Comparison of ENCODE assay signal across 19 cellular contexts in genomic region chr13:63291701-63292100, GRCh38.
"Had no signal": no experiment of that assay in that cellular context is flagged by ENCODE, and none has a peak within 500 bp of the region (broad histone marks: within the 10 kb centered on the region; RNA-seq: fewer than 3 reads in every experiment).

No MANE protein-coding gene starts in this region.

- H3K9me3 ChIP-seq: SJSA1 had no signal

- H3K27ac Mint-ChIP-seq: IgD-negative memory B cell had no signal

- H3K9ac ChIP-seq: KMS-11 had no signal

- H3K27ac ChIP-seq: HL-60, KMS-11, SJSA1, SK-N-MC had no signal

- H3K36me3 Mint-ChIP-seq: IgD-negative memory B cell had no signal

- DNase-seq: Kasumi-1, MM.1S, NCI-H1092 treated with DMSO at 0.1 percent for 48 hours, NCI-H1436 treated with DMSO at 0.1 percent for 48 hours, NCI-H1694, NCI-H187 treated with DMSO at 0.1 percent for 48 hours, NCI-H2029 treated with DMSO at 0.1 percent for 48 hours, NCI-H2227 treated with DMSO at 0.1 percent for 48 hours, NCI-H524, NCI-H526 treated with DMSO at 0.1 percent for 48 hours, Right ventricle myocardium superior, RPMI8226, SIG-M5 had no signal

- ATAC-seq: K562 had no signal

- H3K36me3 ChIP-seq: SJSA1 had no signal

- H3K4me1 Mint-ChIP-seq: IgD-negative memory B cell had no signal

- H3K27me3 ChIP-seq: SJSA1 had no signal

- H3K4me2 ChIP-seq: KMS-11 had no signal

- H3K4me3 ChIP-seq: K562, SJSA1, SK-N-MC had no signal

- H3K27me3 Mint-ChIP-seq: IgD-negative memory B cell had no signal

- H3K4me1 ChIP-seq: SJSA1 had no signal

- H3K4me3 Mint-ChIP-seq: IgD-negative memory B cell had no signal
